In the genomic region with DNA sequence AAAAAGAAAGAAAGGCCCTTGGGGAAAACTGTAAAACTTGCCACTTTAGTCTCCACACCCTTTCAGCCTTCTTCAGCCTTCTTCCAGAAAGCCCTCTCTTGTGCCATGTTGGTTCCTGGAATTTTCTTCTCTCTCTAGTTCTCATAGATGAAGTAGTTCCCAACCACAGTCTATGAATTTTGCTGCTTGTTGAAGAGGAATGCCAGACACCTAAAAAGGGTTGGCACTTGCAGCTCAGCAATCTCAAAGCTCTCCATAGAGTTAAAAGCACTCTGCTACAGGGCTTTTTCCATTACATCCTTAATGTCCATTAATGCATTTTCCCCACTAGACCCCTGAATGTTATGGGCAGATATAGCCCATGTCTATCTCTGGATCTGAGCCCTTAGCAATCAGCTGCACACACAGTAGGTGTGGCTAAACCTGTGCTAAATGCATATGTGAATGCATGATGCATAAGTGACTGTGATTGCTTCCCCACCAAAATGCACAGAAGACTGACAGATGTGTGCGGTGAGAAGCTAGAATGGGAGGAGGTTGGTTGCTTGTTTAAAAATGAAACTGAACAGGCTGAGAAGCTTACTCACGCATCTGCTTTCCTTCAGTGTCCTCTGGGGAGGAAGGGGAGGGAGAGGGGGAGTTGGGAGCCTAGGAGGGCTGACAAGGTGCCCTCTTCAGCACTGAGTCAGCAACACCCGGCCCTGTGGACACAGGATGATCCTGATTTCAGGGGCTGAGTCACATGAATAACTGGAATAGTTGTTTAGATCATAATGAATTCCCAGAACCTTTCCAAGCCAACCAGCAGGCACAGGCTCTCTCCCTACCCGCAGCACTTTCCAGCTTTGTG, we compare ENCODE assay signal across 8 cellular contexts.
A peak's percentile ranks its signal among the peaks of the same experiment; 100 is the strongest.
DNase-seq lines count a peak whose midpoint lies in the region; ATAC-seq and TF ChIP-seq lines count a peak whose summit lies in the region.

No MANE protein-coding gene starts in this region.

- H4K20me1 ChIP-seq in BLaER1 (no peaks in the 10 kb centered on the region), neural cell (ENCODE audit: insufficient read depth) (no peaks in the 10 kb centered on the region)

- TF ChIP-seq RAD21 in neural cell (conservative IDR thresholded peaks at IDR 0.05) = no peak

- H3K4me3 ChIP-seq in BLaER1 = no peak overlapping the region
- no peak overlapping the region for H3K4me3 ChIP-seq in SJSA1
- no peak overlapping the region for H3K4me3 ChIP-seq in neural cell (ENCODE audit: low read length)

- H3K4me1 ChIP-seq in BLaER1 = peaks cover 24% of the 10 kb centered on the region
- peaks cover 41% of the 10 kb centered on the region for H3K4me1 ChIP-seq in SJSA1 (replicated peaks)

- H3K9ac ChIP-seq in BLaER1 (no peak overlapping the region), neural cell (ENCODE audit: low read length) (peak overlapping the region; percentile 18)

- no peak overlapping the region for H3K27ac ChIP-seq in BLaER1
- peak overlapping the region; percentile 67 for H3K27ac ChIP-seq in SJSA1
- peak overlapping the region; percentile 17 for H3K27ac ChIP-seq in neural cell (ENCODE audit: low read length)

- peak overlapping the region; percentile 46 for H3K4me2 ChIP-seq in BLaER1
- H3K4me2 ChIP-seq in neural cell (ENCODE audit: low read length) = no peak overlapping the region

- no peak overlapping the region for H2AFZ ChIP-seq in neural cell (ENCODE audit: low read depth, low read length)

- no peaks in the 10 kb centered on the region for H3F3A ChIP-seq in neural cell (ENCODE audit: insufficient read depth, low read length, poor library complexity, severe bottlenecking)

- TF ChIP-seq CTCF in neural cell (IDR thresholded peaks at IDR 0.05; ENCODE audit: poor library complexity, severe bottlenecking) = no peak

- no peaks in the 10 kb centered on the region for H3K9me2 ChIP-seq in neural cell (ENCODE audit: insufficient read depth, low read length)

- no peaks in the 10 kb centered on the region for H3K9me3 ChIP-seq in BLaER1
- no peaks in the 10 kb centered on the region for H3K9me3 ChIP-seq in SJSA1 (replicated peaks)
- no peaks in the 10 kb centered on the region for H3K9me3 ChIP-seq in neural cell (ENCODE audit: low read length)

- no peaks in the 10 kb centered on the region for H3K79me2 ChIP-seq in neural cell (replicated peaks; ENCODE audit: insufficient read depth, low read length)

- TF ChIP-seq EP300 in neural cell (conservative IDR thresholded peaks at IDR 0.05; ENCODE audit: poor library complexity, severe bottlenecking) = no peak

- H3K36me3 ChIP-seq in BLaER1 = no peaks in the 10 kb centered on the region
- no peaks in the 10 kb centered on the region for H3K36me3 ChIP-seq in SJSA1
- no peaks in the 10 kb centered on the region for H3K36me3 ChIP-seq in neural cell (ENCODE audit: insufficient read depth, low read length)

- H3K27me3 ChIP-seq in BLaER1 (peaks cover 25% of the 10 kb centered on the region), SJSA1 (replicated peaks) (no peaks in the 10 kb centered on the region), neural cell (ENCODE audit: insufficient read depth, low read depth, low read length) (peaks cover 18% of the 10 kb centered on the region)

- ATAC-seq in GM19035 (IDR thresholded peaks at IDR 0.05; ENCODE audit: unreplicated experiment) (peak; percentile 42), HG03139 (IDR thresholded peaks at IDR 0.05; ENCODE audit: unreplicated experiment) (peak; percentile 55), esophagus mucosa (peak; percentile 79)

- peak; percentile 97 to 98 for DNase-seq in SJSA1 (ENCODE audit: low read depth in 1 of 2, low spot score in 2 of 2)
- no peak for DNase-seq in NCI-H2196 (lab: John Stamatoyannopoulos, UW; ENCODE audit: unreplicated experiment)
- no peak for DNase-seq in hippocampal formation (lab: John Stamatoyannopoulos, UW)

TF ChIP-seq in neural cell, 6 proteins besides CTCF, POLR2A, EP300 and RAD21:
- TF ChIP-seq MXI1 (conservative IDR thresholded peaks at IDR 0.05; ENCODE audit: poor library complexity, severe bottlenecking) = no peak
- no peak for TF ChIP-seq SMC3 (conservative IDR thresholded peaks at IDR 0.05; ENCODE audit: poor library complexity)
- TF ChIP-seq POLR2AphosphoS5 (IDR thresholded peaks at IDR 0.05) = no peak
- no peak for TF ChIP-seq REST (IDR thresholded peaks at IDR 0.05; ENCODE audit: borderline replicate concordance)
- no peak for TF ChIP-seq TAF1 (IDR thresholded peaks at IDR 0.05; ENCODE audit: low read depth)
- no peak for TF ChIP-seq EZH2 (IDR thresholded peaks at IDR 0.05; ENCODE audit: borderline replicate concordance, insufficient read depth, low read length, poor library complexity, severe bottlenecking)

Comparison
In these comparisons a context has a peak if more than half of its experiments do, and no peak if none do; other contexts are left out.
1. DNase-seq: peak in SJSA1 (2 of 2); none in NCI-H2196 (single experiment) and hippocampal formation (0 of 2).
2. Peak in every context shown above with its lines, with median percentiles within 50 percentile points of each other: ATAC-seq.